Comparison of ENCODE assay signal across 8 cellular contexts in genomic region chr1:183710333-183710732, GRCh38. TPM values are rescaled to one million over a fixed set of nuclear protein-coding genes. Genes with fewer than 3 reads are reported as not detected.
"Had no signal": no experiment of that assay in that cellular context is flagged by ENCODE, and none has a peak within 500 bp of the region (broad histone marks: within the 10 kb centered on the region; RNA-seq: fewer than 3 reads in every experiment).

No MANE protein-coding gene starts in this region.

- H3K36me3 Mint-ChIP-seq: IgD-negative memory B cell had no signal

- H3K4me3 Mint-ChIP-seq: GM23338, H9, IgD-negative memory B cell had no signal

- H3K27ac Mint-ChIP-seq: GM23338, H9, IgD-negative memory B cell had no signal

- H3K4me1 Mint-ChIP-seq: GM23338, H9, IgD-negative memory B cell had no signal

- H3K27me3 Mint-ChIP-seq: IgD-negative memory B cell had no signal

- H3K4me3 ChIP-seq: GM23338 had no signal

- H3K27ac ChIP-seq: HL-60 had no signal

- DNase-seq: H9, HCEC 1CT had no signal

- H3K4me2 ChIP-seq: GM23338 had no signal

- H3K9me3 Mint-ChIP-seq: GM23338, H9, IgD-negative memory B cell had no signal

- ATAC-seq: GM23338, HepG2 had no signal

- H2AFZ ChIP-seq: GM23338 had no signal

RNA-seq across cellular contexts. Expression of gene APOBEC4, which starts 57.2 kb away (rescaled TPM):
- total RNA-seq: GM23338, H1, H9, HepG2, HT1080 had no signal
- polyA plus RNA-seq: H1, HepG2, IgD-negative memory B cell had no signal
